In genomic region chr1:84497631-84498278, GRCh38 we compare ENCODE assay signal across 1 cellular context.
TF ChIP-seq lines count a peak whose summit lies in the region.

No MANE protein-coding gene starts in this region.

TF ChIP-seq in HepG2, 621 proteins besides CTCF, POLR2A, EP300 and RAD21:
- TF ChIP-seq ZNF652 (CRISPR knock-in tag; IDR thresholded peaks at IDR 0.05; ENCODE audit: borderline replicate concordance, low read depth) (peak; percentile 57; the same call in 1 of the 2 replicates), ZNF713 (CRISPR knock-in tag; IDR thresholded peaks at IDR 0.05) (no peak), PHF20 (CRISPR knock-in tag; IDR thresholded peaks at IDR 0.05) (no peak), CREB1 (IDR thresholded peaks at IDR 0.05) (no peak), CREB1 (CRISPR knock-in tag; IDR thresholded peaks at IDR 0.05) (no peak), MED13 (CRISPR knock-in tag; IDR thresholded peaks at IDR 0.05) (no peak)
- TF ChIP-seq, protein P1, sequence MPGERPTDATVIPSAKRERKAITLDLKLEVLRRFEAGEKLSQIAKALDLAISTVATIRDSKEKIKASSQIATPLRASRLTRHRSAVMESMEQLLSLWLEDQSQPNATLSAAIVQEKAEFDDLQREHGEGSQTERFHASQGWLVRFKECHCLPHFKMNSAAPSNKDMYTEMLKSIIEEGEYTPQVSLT (CRISPR knock-in tag; IDR thresholded peaks at IDR 0.05; ENCODE audit: borderline replicate concordance, low read depth) = no peak
